ENCODE assay signal across 19 cellular contexts in genomic region chr16:12468552-12468951, GRCh38.
DNase-seq lines count a peak whose midpoint lies in the region; ATAC-seq and TF ChIP-seq lines count a peak whose summit lies in the region.
"Had no signal": no experiment of that assay in that cellular context is flagged by ENCODE, and none has a peak within 500 bp of the region (broad histone marks: within the 10 kb centered on the region; RNA-seq: fewer than 3 reads in every experiment).

No MANE protein-coding gene starts in this region.

- no peak overlapping the region for H3K4me3 Mint-ChIP-seq in dendritic cell treated with granulocyte-macrophage colony-stimulating factor and Interleukin-4, amounts not matched to agents 40 ng/mL and 50 ng/mL, for 4 days
- H3K4me3 Mint-ChIP-seq in neural progenitor cell, result no peak overlapping the region
- no peak overlapping the region for H3K4me3 Mint-ChIP-seq in activated naive CD4-positive, alpha-beta T cell treated with anti-CD3 and anti-CD28 coated beads for 36 hours
- H3K4me3 Mint-ChIP-seq in activated CD4-positive, alpha-beta memory T cell treated with anti-CD3 and anti-CD28 coated beads, Interleukin-2, amount 10 ng/mL, durations not matched to agents 7 days and 5 days, result no peak overlapping the region
- H3K4me3 Mint-ChIP-seq: activated T-helper 17 cell treated with anti-CD3 and anti-CD28 coated beads, Interleukin-2, amount 50 U/mL, for 72 hours had no signal

- no peaks in the 10 kb centered on the region for H3K27me3 ChIP-seq in neural progenitor cell
- H3K27me3 ChIP-seq: tibial nerve had no signal

- POLR2A ChIA-PET in activated CD4-positive, alpha-beta memory T cell treated with anti-CD3 and anti-CD28 coated beads, Interleukin-2, amount 10 ng/mL, durations not matched to agents 7 days and 5 days (lab: Charles Lee), result no interaction called here

- no peaks in the 10 kb centered on the region for H4K20me1 ChIP-seq in neural progenitor cell (ENCODE audit: low read depth)

- H3K4me2 ChIP-seq in neural progenitor cell, result no peak overlapping the region
- H3K4me2 ChIP-seq: SK-N-SH had no signal

- CTCF ChIA-PET in activated naive CD4-positive, alpha-beta T cell treated with anti-CD3 and anti-CD28 coated beads for 36 hours (lab: Charles Lee), result no interaction called here
- CTCF ChIA-PET in activated CD4-positive, alpha-beta memory T cell treated with anti-CD3 and anti-CD28 coated beads, Interleukin-2, amount 10 ng/mL, durations not matched to agents 7 days and 5 days (lab: Charles Lee), result no interaction called here

- no peaks in the 10 kb centered on the region for H3K36me3 ChIP-seq in neural progenitor cell
- H3K36me3 ChIP-seq: tibial nerve had no signal

- intact Hi-C loops in dendritic cell treated with granulocyte-macrophage colony-stimulating factor and Interleukin-4, amounts not matched to agents 40 ng/mL and 50 ng/mL, for 4 days (cut with micrococcal nuclease), result no loop called here
- intact Hi-C loops in activated naive CD4-positive, alpha-beta T cell treated with anti-CD3 and anti-CD28 coated beads for 36 hours (cut with micrococcal nuclease), result no loop called here

- DNase-seq in GM12864 (ENCODE audit: low read depth), result no peak
- peak; percentile 12 for DNase-seq in HuH-7 (ENCODE audit: low spot score)
- DNase-seq in neural progenitor cell (ENCODE audit: low spot score), result peak; percentile 54
- DNase-seq in activated naive CD4-positive, alpha-beta T cell treated with anti-CD3 and anti-CD28 coated beads for 36 hours, result no peak
- DNase-seq in activated CD4-positive, alpha-beta memory T cell treated with anti-CD3 and anti-CD28 coated beads, Interleukin-2, amount 10 ng/mL, durations not matched to agents 7 days and 5 days, result no peak
- DNase-seq: C1 segment of cervical spinal cord; DMS53; mesenchymal stem cell; MV-4-11; NCI-H446; occipital lobe; SK-N-SH; stimulated activated CD4-positive, alpha-beta T cell treated with anti-CD3 and anti-CD28 coated beads, Interleukin-4, amount 100 ng/mL, for 4 hours had no signal

- H3K27ac Mint-ChIP-seq in dendritic cell treated with granulocyte-macrophage colony-stimulating factor and Interleukin-4, amounts not matched to agents 40 ng/mL and 50 ng/mL, for 4 days, result peak overlapping the region; percentile 60
- no peak overlapping the region for H3K27ac Mint-ChIP-seq in neural progenitor cell
- H3K27ac Mint-ChIP-seq in activated naive CD4-positive, alpha-beta T cell treated with anti-CD3 and anti-CD28 coated beads for 36 hours, result no peak overlapping the region
- H3K27ac Mint-ChIP-seq in activated CD4-positive, alpha-beta memory T cell treated with anti-CD3 and anti-CD28 coated beads, Interleukin-2, amount 10 ng/mL, durations not matched to agents 7 days and 5 days, result no peak overlapping the region
- H3K27ac Mint-ChIP-seq: activated T-helper 17 cell treated with anti-CD3 and anti-CD28 coated beads, Interleukin-2, amount 50 U/mL, for 72 hours had no signal

- no peak overlapping the region for H3K9ac ChIP-seq in neural progenitor cell
- H3K9ac ChIP-seq: SK-N-SH had no signal

- no peaks in the 10 kb centered on the region for H3K27me3 Mint-ChIP-seq in dendritic cell treated with granulocyte-macrophage colony-stimulating factor and Interleukin-4, amounts not matched to agents 40 ng/mL and 50 ng/mL, for 4 days
- no peaks in the 10 kb centered on the region for H3K27me3 Mint-ChIP-seq in neural progenitor cell (ENCODE audit: insufficient read depth, low read depth)
- no peaks in the 10 kb centered on the region for H3K27me3 Mint-ChIP-seq in activated naive CD4-positive, alpha-beta T cell treated with anti-CD3 and anti-CD28 coated beads for 36 hours (ENCODE audit: low read depth)
- H3K27me3 Mint-ChIP-seq in activated CD4-positive, alpha-beta memory T cell treated with anti-CD3 and anti-CD28 coated beads, Interleukin-2, amount 10 ng/mL, durations not matched to agents 7 days and 5 days, result no peaks in the 10 kb centered on the region
- H3K27me3 Mint-ChIP-seq: activated T-helper 17 cell treated with anti-CD3 and anti-CD28 coated beads, Interleukin-2, amount 50 U/mL, for 72 hours had no signal

- no peaks in the 10 kb centered on the region for H3K9me3 ChIP-seq in neural progenitor cell (ENCODE audit: low read depth)
- H3K9me3 ChIP-seq: SK-N-SH, tibial nerve had no signal

- no peaks in the 10 kb centered on the region for H3K79me2 ChIP-seq in neural progenitor cell (ENCODE audit: low read depth)

- ATAC-seq in HG03139 (IDR thresholded peaks at IDR 0.05; ENCODE audit: unreplicated experiment) (no peak), GM18517 (IDR thresholded peaks at IDR 0.05; ENCODE audit: unreplicated experiment) (no peak)
- ATAC-seq: activated T-helper 17 cell treated with anti-CD3 and anti-CD28 coated beads, Interleukin-2, amount 50 U/mL, for 72 hours; Panc1 had no signal

- H3K27ac ChIP-seq in neural progenitor cell, result no peak overlapping the region
- H3K27ac ChIP-seq: tibial nerve had no signal

- TF ChIP-seq CTCF in GM12864 (IDR thresholded peaks at IDR 0.05; ENCODE audit: low read depth, low read length, missing control alignments), result peak; percentile 32
- peak; percentile 48 for TF ChIP-seq CTCF in neural progenitor cell (IDR thresholded peaks at IDR 0.05)

- H3K9me3 Mint-ChIP-seq in dendritic cell treated with granulocyte-macrophage colony-stimulating factor and Interleukin-4, amounts not matched to agents 40 ng/mL and 50 ng/mL, for 4 days, result no peaks in the 10 kb centered on the region
- no peaks in the 10 kb centered on the region for H3K9me3 Mint-ChIP-seq in neural progenitor cell
- H3K9me3 Mint-ChIP-seq in activated naive CD4-positive, alpha-beta T cell treated with anti-CD3 and anti-CD28 coated beads for 36 hours, result no peaks in the 10 kb centered on the region
- no peaks in the 10 kb centered on the region for H3K9me3 Mint-ChIP-seq in activated CD4-positive, alpha-beta memory T cell treated with anti-CD3 and anti-CD28 coated beads, Interleukin-2, amount 10 ng/mL, durations not matched to agents 7 days and 5 days
- H3K9me3 Mint-ChIP-seq: activated T-helper 17 cell treated with anti-CD3 and anti-CD28 coated beads, Interleukin-2, amount 50 U/mL, for 72 hours had no signal

- no peaks in the 10 kb centered on the region for H3K4me1 ChIP-seq in neural progenitor cell

- no peak overlapping the region for H2AFZ ChIP-seq in neural progenitor cell (replicated peaks)

- peaks cover 34% of the 10 kb centered on the region for H3K36me3 Mint-ChIP-seq in dendritic cell treated with granulocyte-macrophage colony-stimulating factor and Interleukin-4, amounts not matched to agents 40 ng/mL and 50 ng/mL, for 4 days (ENCODE audit: low read depth)
- H3K36me3 Mint-ChIP-seq in neural progenitor cell, result no peaks in the 10 kb centered on the region
- H3K36me3 Mint-ChIP-seq in activated naive CD4-positive, alpha-beta T cell treated with anti-CD3 and anti-CD28 coated beads for 36 hours (ENCODE audit: low read depth), result no peaks in the 10 kb centered on the region
- no peaks in the 10 kb centered on the region for H3K36me3 Mint-ChIP-seq in activated CD4-positive, alpha-beta memory T cell treated with anti-CD3 and anti-CD28 coated beads, Interleukin-2, amount 10 ng/mL, durations not matched to agents 7 days and 5 days (ENCODE audit: low read depth)

- peaks cover 63% of the 10 kb centered on the region for H3K4me1 Mint-ChIP-seq in dendritic cell treated with granulocyte-macrophage colony-stimulating factor and Interleukin-4, amounts not matched to agents 40 ng/mL and 50 ng/mL, for 4 days (ENCODE audit: low read depth)
- peaks cover 2% of the 10 kb centered on the region for H3K4me1 Mint-ChIP-seq in neural progenitor cell
- H3K4me1 Mint-ChIP-seq in activated naive CD4-positive, alpha-beta T cell treated with anti-CD3 and anti-CD28 coated beads for 36 hours (ENCODE audit: low read depth), result no peaks in the 10 kb centered on the region
- H3K4me1 Mint-ChIP-seq in activated CD4-positive, alpha-beta memory T cell treated with anti-CD3 and anti-CD28 coated beads, Interleukin-2, amount 10 ng/mL, durations not matched to agents 7 days and 5 days, result no peaks in the 10 kb centered on the region

- H3F3A ChIP-seq in neural progenitor cell (ENCODE audit: low read depth), result no peaks in the 10 kb centered on the region

- no peak overlapping the region for H3K4me3 ChIP-seq in GM12864 (ENCODE audit: low read depth, low read length)
- H3K4me3 ChIP-seq in neural progenitor cell, result no peak overlapping the region
- H3K4me3 ChIP-seq: tibial nerve had no signal

Comparison
In these comparisons a context has a peak if more than half of its experiments do, and no peak if none do; other contexts are left out.
1. DNase-seq: peak in HuH-7 (single experiment) and neural progenitor cell (single experiment); none in GM12864 (single experiment), activated naive CD4-positive, alpha-beta T cell treated with anti-CD3 and anti-CD28 coated beads for 36 hours (single experiment) and activated CD4-positive, alpha-beta memory T cell treated with anti-CD3 and anti-CD28 coated beads, Interleukin-2, amount 10 ng/mL, durations not matched to agents 7 days and 5 days (single experiment).